In the genomic region with DNA sequence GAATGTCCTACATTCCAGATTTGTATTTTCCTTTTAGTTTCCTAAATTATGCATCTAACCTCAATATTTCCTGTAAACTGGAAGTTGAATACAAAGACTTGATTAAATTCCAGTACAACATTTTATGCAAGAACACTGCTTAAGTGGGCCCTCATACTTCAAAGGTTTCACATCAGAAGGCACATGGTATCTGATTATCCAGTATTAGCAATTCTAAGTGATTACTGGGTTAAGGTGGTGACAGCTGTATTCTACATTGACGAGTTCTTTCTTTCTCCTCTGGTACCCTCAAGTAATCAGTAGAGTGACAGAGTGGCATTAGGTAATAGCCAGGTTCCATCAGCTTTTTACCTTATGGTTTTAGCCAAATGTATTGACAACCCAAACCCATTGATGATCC, we compare ENCODE assay signal across 17 cellular contexts.
"Had no signal": no experiment of that assay in that cellular context is flagged by ENCODE, and none has a peak within 500 bp of the region (broad histone marks: within the 10 kb centered on the region; RNA-seq: fewer than 3 reads in every experiment).

No MANE protein-coding gene starts in this region.

- H3K9me3 Mint-ChIP-seq: effector memory CD8-positive, alpha-beta T cell; neural crest cell; stimulated activated naive B cell treated with anti-CD40 and anti-IgM and Interleukin-4, amounts not matched to agents 10 μg/mL and 1 μg/mL and 100 μg/mL, for 72 hours; stimulated activated naive CD8-positive, alpha-beta T cell treated with anti-CD3 and anti-CD28 coated beads, Interleukin-15, Interleukin-2, amounts not matched to agents 100 ng/mL and 50 ng/mL, for 24 hours had no signal

- DNase-seq: cortex of kidney; effector memory CD8-positive, alpha-beta T cell; erythroblast; esophagus squamous epithelium; left cardiac atrium; left lung; naive thymus-derived CD8-positive, alpha-beta T cell; pancreas; right lobe of liver; small intestine; stimulated activated CD4-positive, alpha-beta T cell treated with anti-CD3 and anti-CD28 coated beads, Interleukin-15, amount 100 ng/mL, for 24 hours; stimulated activated CD4-positive, alpha-beta T cell treated with anti-CD3 and anti-CD28 coated beads, Interleukin-2, amount 100 ng/mL, for 48 hours; stimulated activated naive B cell treated with anti-CD40 and anti-IgM and Interleukin-4, amounts not matched to agents 10 μg/mL and 1 μg/mL and 100 μg/mL, for 72 hours; upper lobe of right lung; uterus had no signal

- H3K4me3 Mint-ChIP-seq: effector memory CD8-positive, alpha-beta T cell; naive thymus-derived CD8-positive, alpha-beta T cell; neural crest cell; stimulated activated naive B cell treated with anti-CD40 and anti-IgM and Interleukin-4, amounts not matched to agents 10 μg/mL and 1 μg/mL and 100 μg/mL, for 72 hours; stimulated activated naive CD8-positive, alpha-beta T cell treated with anti-CD3 and anti-CD28 coated beads, Interleukin-15, Interleukin-2, amounts not matched to agents 100 ng/mL and 50 ng/mL, for 24 hours had no signal

- H3K27me3 Mint-ChIP-seq: effector memory CD8-positive, alpha-beta T cell; naive thymus-derived CD8-positive, alpha-beta T cell; stimulated activated naive B cell treated with anti-CD40 and anti-IgM and Interleukin-4, amounts not matched to agents 10 μg/mL and 1 μg/mL and 100 μg/mL, for 72 hours; stimulated activated naive CD8-positive, alpha-beta T cell treated with anti-CD3 and anti-CD28 coated beads, Interleukin-15, Interleukin-2, amounts not matched to agents 100 ng/mL and 50 ng/mL, for 24 hours had no signal

- H3K27ac Mint-ChIP-seq: effector memory CD8-positive, alpha-beta T cell; naive thymus-derived CD8-positive, alpha-beta T cell; stimulated activated naive B cell treated with anti-CD40 and anti-IgM and Interleukin-4, amounts not matched to agents 10 μg/mL and 1 μg/mL and 100 μg/mL, for 72 hours; stimulated activated naive CD8-positive, alpha-beta T cell treated with anti-CD3 and anti-CD28 coated beads, Interleukin-15, Interleukin-2, amounts not matched to agents 100 ng/mL and 50 ng/mL, for 24 hours had no signal
